27 cellular contexts compared by ENCODE assay signal in the genomic region with DNA sequence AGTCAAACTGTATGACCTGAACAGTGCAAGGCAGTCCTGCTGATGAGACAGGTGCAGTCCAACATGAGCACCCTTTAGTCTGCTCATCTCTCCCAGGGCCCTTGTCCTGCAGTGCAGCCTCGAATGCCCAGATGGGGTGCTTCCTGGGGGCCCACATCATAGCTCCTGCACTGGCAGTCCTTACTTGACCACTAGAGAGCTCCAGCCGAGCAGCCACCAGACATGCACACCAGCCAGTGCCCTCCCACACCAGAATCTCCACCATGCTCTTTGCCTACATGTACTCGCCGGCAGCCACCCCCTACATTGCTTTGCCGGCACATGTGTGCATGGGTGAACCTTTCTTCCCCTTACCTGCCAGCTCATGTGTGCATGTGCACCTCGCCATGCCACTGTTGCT.
"Had no signal": no experiment of that assay in that cellular context is flagged by ENCODE, and none has a peak within 500 bp of the region (broad histone marks: within the 10 kb centered on the region; RNA-seq: fewer than 3 reads in every experiment).

No MANE protein-coding gene starts in this region.

- FAIRE-seq: endothelial cell of umbilical vein, keratinocyte, pancreas had no signal

- H3K27me3 Mint-ChIP-seq: memory B cell; natural killer cell treated with Interleukin-12 subunit alpha and Interleukin-12 subunit beta and Interleukin-15 and Interleukin-18, amount 100 ng/mL, for 72 hours; stimulated activated memory B cell treated with anti-CD40 and anti-IgM and Interleukin-4, amounts not matched to agents 10 μg/mL and 1 μg/mL and 100 μg/mL, for 72 hours had no signal

- H3K27ac ChIP-seq: colonic mucosa, foreskin keratinocyte, left ventricle myocardium inferior, lower lobe of right lung, neural progenitor cell, pancreas, prostate gland, spleen, stomach, thoracic aorta, transverse colon had no signal

- H3K36me3 ChIP-seq: colonic mucosa, left ventricle myocardium inferior, lower lobe of right lung, neural progenitor cell, pancreas, prostate gland, spleen, stomach, thoracic aorta, transverse colon had no signal

- H3K36me3 Mint-ChIP-seq: immature natural killer cell; memory B cell; mesothelial cell of epicardium; neural progenitor cell; stimulated activated memory B cell treated with anti-CD40 and anti-IgM and Interleukin-4, amounts not matched to agents 10 μg/mL and 1 μg/mL and 100 μg/mL, for 72 hours had no signal

- H3K9ac ChIP-seq: neural progenitor cell had no signal

- H3K4me2 ChIP-seq: neural progenitor cell had no signal

- H3K4me3 ChIP-seq: colonic mucosa, left ventricle myocardium inferior, lower lobe of right lung, neural progenitor cell, pancreas, prostate gland, spleen, stomach, thoracic aorta, transverse colon had no signal

- H2AFZ ChIP-seq: neural progenitor cell had no signal

- H3K9me3 Mint-ChIP-seq: neural progenitor cell had no signal

- H3K4me1 ChIP-seq: colonic mucosa, foreskin keratinocyte, left ventricle myocardium inferior, lower lobe of right lung, neural progenitor cell, pancreas, prostate gland, spleen, stomach, transverse colon had no signal

- H3K9me3 ChIP-seq: colonic mucosa, left ventricle myocardium inferior, lower lobe of right lung, pancreas, prostate gland, stomach, thoracic aorta had no signal

- H3K4me1 Mint-ChIP-seq: immature natural killer cell; memory B cell; mesothelial cell of epicardium; neural progenitor cell; stimulated activated memory B cell treated with anti-CD40 and anti-IgM and Interleukin-4, amounts not matched to agents 10 μg/mL and 1 μg/mL and 100 μg/mL, for 72 hours had no signal

- H3K4me3 Mint-ChIP-seq: immature natural killer cell; memory B cell; mesothelial cell of epicardium; natural killer cell treated with Interleukin-12 subunit alpha and Interleukin-12 subunit beta and Interleukin-15 and Interleukin-18, amount 100 ng/mL, for 72 hours; neural progenitor cell; stimulated activated memory B cell treated with anti-CD40 and anti-IgM and Interleukin-4, amounts not matched to agents 10 μg/mL and 1 μg/mL and 100 μg/mL, for 72 hours had no signal

- H3K27me3 ChIP-seq: colonic mucosa, foreskin keratinocyte, neural progenitor cell, pancreas, spleen, stomach, transverse colon had no signal

- ATAC-seq: foreskin keratinocyte; left cardiac atrium; natural killer cell treated with Interleukin-12 subunit alpha and Interleukin-12 subunit beta and Interleukin-15 and Interleukin-18, amount 100 ng/mL, for 72 hours; pancreas; sciatic nerve; stimulated activated memory B cell treated with anti-CD40 and anti-IgM and Interleukin-4, amounts not matched to agents 10 μg/mL and 1 μg/mL and 100 μg/mL, for 72 hours had no signal

- DNase-seq: colonic mucosa; dermis blood vessel endothelial cell; erythroblast; foreskin keratinocyte; immature natural killer cell; left cardiac atrium; left ventricle myocardium inferior; lower lobe of right lung; occipital lobe; pancreas; spleen; stimulated activated CD4-positive, alpha-beta T cell treated with anti-CD3 and anti-CD28 coated beads, Interleukin-15, amount 100 ng/mL, for 24 hours; stimulated activated CD4-positive, alpha-beta T cell treated with anti-CD3 and anti-CD28 coated beads, Interleukin-1b, Interleukin-23, amount 100 ng/mL, for 48 hours; stimulated activated CD4-positive, alpha-beta T cell treated with anti-CD3 and anti-CD28 coated beads, Interleukin-4, amount 100 ng/mL, for 24 hours; stomach; substantia nigra; transverse colon had no signal

- H3K27ac Mint-ChIP-seq: immature natural killer cell; memory B cell; mesothelial cell of epicardium; natural killer cell treated with Interleukin-12 subunit alpha and Interleukin-12 subunit beta and Interleukin-15 and Interleukin-18, amount 100 ng/mL, for 72 hours; neural progenitor cell; stimulated activated memory B cell treated with anti-CD40 and anti-IgM and Interleukin-4, amounts not matched to agents 10 μg/mL and 1 μg/mL and 100 μg/mL, for 72 hours had no signal
